ENCODE assay signal across 1 cellular context in the genomic region with DNA sequence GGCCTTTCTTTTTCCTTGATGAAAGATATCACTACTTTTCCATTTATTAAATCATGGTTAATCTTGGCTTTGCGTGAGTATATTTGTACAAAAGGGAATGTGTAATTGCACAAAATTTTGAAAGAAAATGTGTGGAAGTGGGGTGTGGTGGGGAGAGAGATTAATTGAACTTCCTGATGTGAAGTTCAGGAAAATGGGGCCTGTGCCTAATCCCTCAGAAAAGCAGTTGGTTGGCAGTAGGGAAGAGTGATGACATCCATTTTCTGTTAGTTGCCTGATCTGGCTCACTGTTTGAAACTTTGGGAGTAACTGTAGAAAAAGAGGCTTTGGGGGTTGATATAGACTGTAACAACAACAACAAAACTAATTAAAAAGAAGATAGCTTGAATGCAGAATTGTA.
TF ChIP-seq lines count a peak whose summit lies in the region.

No MANE protein-coding gene starts in this region.

TF ChIP-seq in WTC11, 78 proteins besides CTCF, POLR2A, EP300 and RAD21 (continued from another document):
- TF ChIP-seq ERG (CRISPR knock-in tag; IDR thresholded peaks at IDR 0.05) (no peak), NFE2L1 (CRISPR knock-in tag; IDR thresholded peaks at IDR 0.05) (no peak)
- TF ChIP-seq, protein P1, sequence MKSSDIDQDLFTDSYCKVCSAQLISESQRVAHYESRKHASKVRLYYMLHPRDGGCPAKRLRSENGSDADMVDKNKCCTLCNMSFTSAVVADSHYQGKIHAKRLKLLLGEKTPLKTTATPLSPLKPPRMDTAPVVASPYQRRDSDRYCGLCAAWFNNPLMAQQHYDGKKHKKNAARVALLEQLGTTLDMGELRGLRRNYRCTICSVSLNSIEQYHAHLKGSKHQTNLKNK (CRISPR knock-in tag; IDR thresholded peaks at IDR 0.05), result no peak
